In genomic region chr19:54448037-54448773, GRCh38 we compare ENCODE assay signal across 8 cellular contexts. TPM values are rescaled to one million over a fixed set of nuclear protein-coding genes. Genes with fewer than 3 reads are reported as not detected.
DNase-seq lines count a peak whose midpoint lies in the region; ATAC-seq, FAIRE-seq and TF ChIP-seq lines count a peak whose summit lies in the region.

No MANE protein-coding gene starts in this region.

- peak overlapping the region; percentile 93 to 100 for H3K9ac ChIP-seq in K562 (ENCODE audit: insufficient read depth in 1 of 2, low read depth in 2 of 2, low read length in 2 of 2)

- H2AFZ ChIP-seq in K562 (ENCODE audit: low read depth, low read length): peak overlapping the region; percentile 98

- BruUV-seq in K562 (replicated peaks; lab: Mats Ljungman, UMichigan): TSS peak; percentile 66

- peaks cover 42% of the 10 kb centered on the region for H3K36me3 ChIP-seq in SJSA1
- peaks cover 55% of the 10 kb centered on the region for H3K36me3 ChIP-seq in K562 (ENCODE audit: control insufficient read depth, insufficient read depth, low read length)
- peaks cover 14 to 56% (median 24%) of the 10 kb centered on the region in 4 donors for H3K36me3 ChIP-seq in sigmoid colon

- WGBS in K562 (ENCODE audit: insufficient coverage, low coverage, missing lambda C conversion rate): 1% methylated on average over 34 of the region's 34 CpGs
- WGBS in sigmoid colon, 2 donors: 1% methylated on average over 34 of the region's 34 CpGs

- POLR2A ChIA-PET in K562 (lab: Yijun Ruan, JAX): interaction anchor here (0.6 to 3.3 kb wide), 14 partner anchors 8 to 512 kb away, joined by 3 to 16 read pairs (median 6); partner anchors contain the start of gene LENG9

- TF ChIP-seq RAD21 in K562 (CRISPR knock-in tag; conservative IDR thresholded peaks at IDR 0.05 in 1 of 2, IDR thresholded peaks at IDR 0.05 in 1 of 2): no peak

- CTCF ChIA-PET in K562 (lab: Yijun Ruan, JAX; ENCODE audit: low intra/inter-chr PET ratio): no interaction called here

- peaks cover 10% of the 10 kb centered on the region for H3K9me1 ChIP-seq in K562 (ENCODE audit: control insufficient read depth, insufficient read depth, low read length)

- H3K27ac ChIP-seq in SJSA1: peak overlapping the region; percentile 83
- peak overlapping the region; percentile 97 for H3K27ac ChIP-seq in K562 (ENCODE audit: extremely low read depth, low read depth, low read length)
- H3K27ac ChIP-seq in sigmoid colon: peak overlapping the region; percentile 91 to 98 (median 95)

- ATAC-seq in HG03103 (IDR thresholded peaks at IDR 0.05; ENCODE audit: low read depth, unreplicated experiment) (peak; percentile 16), K562 (peak; percentile 60), GM21515 (IDR thresholded peaks at IDR 0.05; ENCODE audit: unreplicated experiment) (no peak)

- peak overlapping the region; percentile 88 for H3K4me2 ChIP-seq in K562 (ENCODE audit: insufficient read depth, low read length)

- H4K20me1 ChIP-seq in K562 (replicated peaks; ENCODE audit: control insufficient read depth, insufficient read depth, low read length): peaks cover 23% of the 10 kb centered on the region

- in situ Hi-C loops in K562 (cut with MboI): no loop called here

- peak overlapping the region; percentile 74 for H3K4me3 ChIP-seq in SJSA1
- peak overlapping the region; percentile 72 for H3K4me3 ChIP-seq in K562
- H3K4me3 ChIP-seq in iPS-11a (ENCODE audit: low read depth, low read length): peak overlapping the region; percentile 94
- peak overlapping the region; percentile 52 to 95 (median 85) for H3K4me3 ChIP-seq in sigmoid colon

- intact Hi-C loops in K562 (cut with micrococcal nuclease): no loop called here
- intact Hi-C loops in sigmoid colon (cut with DNase I): loop anchor here (5.0 kb wide), 1 partner anchor 581 kb away; the partner anchor contains the start of gene MYADM

- DNase-seq in Daoy (ENCODE audit: low read depth) (peak; percentile 65), SJSA1 (ENCODE audit: low read depth in 1 of 2, low spot score in 2 of 2) (peak; percentile 67 to 78), K562 (ENCODE audit: extremely low read depth in 1 of 4, low spot score in 3 of 4) (peak; percentile 59 to 70 (median 68)), sigmoid colon (peak; percentile 84), NCI-H2107 (lab: John Stamatoyannopoulos, UW) (no peak)

- peaks cover 70% of the 10 kb centered on the region for H3K79me2 ChIP-seq in K562 (ENCODE audit: control insufficient read depth, insufficient read depth, low read length)

- no peaks in the 10 kb centered on the region for H3K9me3 ChIP-seq in SJSA1 (replicated peaks)
- no peaks in the 10 kb centered on the region for H3K9me3 ChIP-seq in K562 (replicated peaks; ENCODE audit: control insufficient read depth, insufficient read depth, low read depth, low read length)
- H3K9me3 ChIP-seq in sigmoid colon: no peaks in the 10 kb centered on the region

- H3K4me1 ChIP-seq in SJSA1 (replicated peaks) (peaks cover 22% of the 10 kb centered on the region), K562 (replicated peaks in 1 of 2; ENCODE audit: control insufficient read depth in 2 of 2, insufficient read depth in 2 of 2, low read length in 2 of 2) (peaks cover 19 to 34% of the 10 kb centered on the region in 2 experiments; a peak in 4 of 5 replicates), sigmoid colon (peaks cover 0 to 51% (median 41%) of the 10 kb centered on the region in 4 donors)

- TF ChIP-seq POLR2A in K562 (conservative IDR thresholded peaks at IDR 0.05) (no peak), sigmoid colon (IDR thresholded peaks at IDR 0.05) (no peak)

- no peak for TF ChIP-seq EP300 in K562 (IDR thresholded peaks at IDR 0.05; ENCODE audit: low read length)
- no peak for TF ChIP-seq EP300 in sigmoid colon (IDR thresholded peaks at IDR 0.05)

- H3K27me3 ChIP-seq in SJSA1 (replicated peaks) (no peaks in the 10 kb centered on the region), K562 (ENCODE audit: control insufficient read depth in 2 of 2, insufficient read depth in 2 of 2, low read length in 2 of 2) (no peaks in the 10 kb centered on the region), sigmoid colon (no peaks in the 10 kb centered on the region)

- TF ChIP-seq CTCF in K562 (IDR thresholded peaks at IDR 0.05 in 2 of 3, conservative IDR thresholded peaks at IDR 0.05 in 1 of 3; ENCODE audit: insufficient read depth in 2 of 3, low read depth in 1 of 3, low read length in 3 of 3) (no peak), sigmoid colon (IDR thresholded peaks at IDR 0.05) (no peak)

- FAIRE-seq in K562 (lab: Jason Lieb, UNC): peak; percentile 80

RNA-seq across cellular contexts. Expression of gene LENG8, which starts 0.8 kb away (rescaled TPM):
- 5.1 and 9.0 TPM in 2 replicates for total RNA-seq in Daoy (2014; rRNA removed; shearing (Covaris generic))
- 9.5 and 14.4 TPM in 2 replicates for total RNA-seq in SJSA1 (2014; rRNA removed; shearing (Covaris generic))
- total RNA-seq in K562 (2011; cell fraction: chromatin; rRNA removed; ENCODE audit: low replicate concordance): 299 and 811 TPM in 2 replicates
- total RNA-seq in K562 (2011; cell fraction: nucleolus; rRNA removed): 301 and 324 TPM in 2 replicates
- 310 and 346 TPM in 2 replicates for total RNA-seq in K562 (2011; cell fraction: nucleoplasm; rRNA removed)
- total RNA-seq in K562 (2014; rRNA removed): 32.2 and 36.0 TPM in 2 replicates
- total RNA-seq in K562 (2014; rRNA removed; fragmentation: Illumina TruSeq; extraction: Trizol): 6.0 and 8.4 TPM in 2 replicates
- 16.3 and 17.2 TPM in 2 replicates for total RNA-seq in K562 (2015; rRNA removed; fragmentation: Illumina TruSeq; extraction: Trizol)
- total RNA-seq in K562 (2021): 116 and 146 TPM in 2 replicates
- 28.1 and 70.4 TPM in 2 replicates for polyA plus RNA-seq in K562 (2011; rRNA removed)
- polyA plus RNA-seq in K562 (2011; cell fraction: cytosol; rRNA removed): 32.2 and 33.2 TPM in 2 replicates
- 546 and 794 TPM in 2 replicates for polyA plus RNA-seq in K562 (2011; cell fraction: nucleus; rRNA removed)
- polyA plus RNA-seq in K562 (2012): 103 and 172 TPM in 2 replicates
- 44.5 and 79.0 TPM in 2 replicates for polyA plus RNA-seq in K562 (2014; fragmentation: Illumina TruSeq; extraction: Trizol)
- polyA plus RNA-seq in K562 (2014; fragmentation: Nextera tagmentation; extraction: Ambion mirVana): 1 to 10 TPM in 1 of 2 experiments, under 1 TPM in 1; 0.74 to 2.3 TPM
- polyA plus RNA-seq in K562 (2014; rRNA removed): 125 and 144 TPM in 2 replicates
- polyA minus RNA-seq in K562 (2011; rRNA and poly(A)+ RNA removed): 16.0 and 20.5 TPM in 2 replicates
- polyA minus RNA-seq in K562 (2011; cell fraction: cytosol; rRNA and poly(A)+ RNA removed): 21.1 and 33.8 TPM in 2 replicates
- 88.3 and 112 TPM in 2 replicates for polyA minus RNA-seq in K562 (2011; cell fraction: nucleus; rRNA and poly(A)+ RNA removed)
- total RNA-seq in sigmoid colon: 100 to 1,000 TPM in 2 of 4 donors, 10 to 100 TPM in 2; 59.1 to 286 (median 107) TPM
- polyA plus RNA-seq in sigmoid colon: 100 to 1,000 TPM in 1 of 3 donors, 10 to 100 TPM in 2; 13.6 to 148 (median 18.0) TPM

RNA-seq across cellular contexts. Expression of gene LENG9, which starts 15.4 kb away (rescaled TPM):
- 2.1 and 3.9 TPM in 2 replicates for total RNA-seq in Daoy (2014; rRNA removed; shearing (Covaris generic))
- 4.0 and 5.4 TPM in 2 replicates for total RNA-seq in SJSA1 (2014; rRNA removed; shearing (Covaris generic))
- total RNA-seq in K562 (2011; cell fraction: chromatin; rRNA removed; ENCODE audit: low replicate concordance): 0.53 TPM in 1 of 2 replicates, not detected in the other
- 1.2 TPM in 2 replicates for total RNA-seq in K562 (2011; cell fraction: nucleolus; rRNA removed)
- total RNA-seq in K562 (2011; cell fraction: nucleoplasm; rRNA removed): 0.44 and 0.61 TPM in 2 replicates
- total RNA-seq in K562 (2014; rRNA removed): 0.64 and 1.6 TPM in 2 replicates
- 0.10 TPM in 1 of 2 replicates, not detected in the other for total RNA-seq in K562 (2014; rRNA removed; fragmentation: Illumina TruSeq; extraction: Trizol)
- total RNA-seq in K562 (2015; rRNA removed; fragmentation: Illumina TruSeq; extraction: Trizol): 0.38 and 0.43 TPM in 2 replicates
- 0.58 and 0.74 TPM in 2 replicates for total RNA-seq in K562 (2021)
- 0.11 and 0.12 TPM in 2 replicates for polyA plus RNA-seq in K562 (2011; rRNA removed)
- 0.32 and 0.64 TPM in 2 replicates for polyA plus RNA-seq in K562 (2011; cell fraction: cytosol; rRNA removed)
- 0.24 and 0.43 TPM in 2 replicates for polyA plus RNA-seq in K562 (2011; cell fraction: nucleus; rRNA removed)
- 0.35 and 0.48 TPM in 2 replicates for polyA plus RNA-seq in K562 (2012)
- 0.06 and 0.28 TPM in 2 replicates for polyA plus RNA-seq in K562 (2014; fragmentation: Illumina TruSeq; extraction: Trizol)
- polyA plus RNA-seq in K562 (2014; fragmentation: Nextera tagmentation; extraction: Ambion mirVana): under 1 TPM; 0.23 to 0.34 TPM
- polyA plus RNA-seq in K562 (2014; rRNA removed): 0.15 and 0.32 TPM in 2 replicates
- polyA minus RNA-seq in K562 (2011; rRNA and poly(A)+ RNA removed): 0.28 TPM in 1 of 2 replicates, not detected in the other
- 0.91 and 0.95 TPM in 2 replicates for polyA minus RNA-seq in K562 (2011; cell fraction: cytosol; rRNA and poly(A)+ RNA removed)
- 0.89 and 1.8 TPM in 2 replicates for polyA minus RNA-seq in K562 (2011; cell fraction: nucleus; rRNA and poly(A)+ RNA removed)
- 1 to 10 TPM; 2.5 to 7.8 (median 3.6) TPM for total RNA-seq in sigmoid colon
- 10 to 100 TPM in 2 of 3 donors, 1 to 10 TPM in 1; 8.1 to 14.8 (median 13.2) TPM for polyA plus RNA-seq in sigmoid colon

RNA-seq across cellular contexts. Expression of gene CDC42EP5, which starts 24.9 kb away (rescaled TPM):
- 9.5 and 15.4 TPM in 2 replicates for total RNA-seq in Daoy (2014; rRNA removed; shearing (Covaris generic))
- total RNA-seq in SJSA1 (2014; rRNA removed; shearing (Covaris generic)): 1.2 and 8.8 TPM in 2 replicates
- total RNA-seq in K562 (2011; cell fraction: chromatin; rRNA removed; ENCODE audit: low replicate concordance): not detected in 2 replicates
- not detected in 2 replicates for total RNA-seq in K562 (2011; cell fraction: nucleolus; rRNA removed)
- total RNA-seq in K562 (2011; cell fraction: nucleoplasm; rRNA removed): not detected in 2 replicates
- total RNA-seq in K562 (2014; rRNA removed) (not detected in 2 replicates), K562 (2014; rRNA removed; fragmentation: Illumina TruSeq; extraction: Trizol) (not detected in 2 replicates), K562 (2015; rRNA removed; fragmentation: Illumina TruSeq; extraction: Trizol) (not detected in 2 replicates), K562 (2021) (0.29 and 0.38 TPM in 2 replicates), sigmoid colon (10 to 100 TPM; 12.1 to 16.6 (median 13.1) TPM)
- polyA plus RNA-seq in K562 (2011; rRNA removed) (0.09 and 0.15 TPM in 2 replicates), K562 (2014; fragmentation: Illumina TruSeq; extraction: Trizol) (not detected in 2 replicates), K562 (2014; fragmentation: Nextera tagmentation; extraction: Ambion mirVana) (not detected), K562 (2014; rRNA removed) (0.96 TPM in 1 of 2 replicates, not detected in the other), sigmoid colon (100 to 1,000 TPM; 171 to 529 (median 348) TPM)
- polyA plus RNA-seq in K562 (2011; cell fraction: cytosol; rRNA removed): 0.67 TPM in 1 of 2 replicates, not detected in the other
- polyA plus RNA-seq in K562 (2011; cell fraction: nucleus; rRNA removed): 0.14 and 0.54 TPM in 2 replicates
- 0.32 and 0.38 TPM in 2 replicates for polyA plus RNA-seq in K562 (2012)
- not detected in 2 replicates for polyA minus RNA-seq in K562 (2011; rRNA and poly(A)+ RNA removed)
- polyA minus RNA-seq in K562 (2011; cell fraction: cytosol; rRNA and poly(A)+ RNA removed): not detected in 2 replicates
- polyA minus RNA-seq in K562 (2011; cell fraction: nucleus; rRNA and poly(A)+ RNA removed): not detected in 2 replicates

RNA-seq across cellular contexts. Expression of gene TTYH1, which starts 32.9 kb away (rescaled TPM):
- 1.3 TPM in 1 of 2 replicates, not detected in the other for total RNA-seq in Daoy (2014; rRNA removed; shearing (Covaris generic))
- total RNA-seq in SJSA1 (2014; rRNA removed; shearing (Covaris generic)): not detected in 2 replicates
- not detected in 2 replicates for total RNA-seq in K562 (2011; cell fraction: chromatin; rRNA removed; ENCODE audit: low replicate concordance)
- total RNA-seq in K562 (2011; cell fraction: nucleolus; rRNA removed): not detected in 2 replicates
- not detected in 2 replicates for total RNA-seq in K562 (2011; cell fraction: nucleoplasm; rRNA removed)
- total RNA-seq in K562 (2014; rRNA removed): not detected in 2 replicates
- total RNA-seq in K562 (2014; rRNA removed; fragmentation: Illumina TruSeq; extraction: Trizol): not detected in 2 replicates
- total RNA-seq in K562 (2015; rRNA removed; fragmentation: Illumina TruSeq; extraction: Trizol): not detected in 2 replicates
- total RNA-seq in K562 (2021): not detected in 2 replicates
- polyA plus RNA-seq in K562 (2011; rRNA removed): not detected in 2 replicates
- not detected in 2 replicates for polyA plus RNA-seq in K562 (2011; cell fraction: cytosol; rRNA removed)
- polyA plus RNA-seq in K562 (2011; cell fraction: nucleus; rRNA removed): not detected in 2 replicates
- polyA plus RNA-seq in K562 (2012): 0.17 and 0.36 TPM in 2 replicates
- not detected in 2 replicates for polyA plus RNA-seq in K562 (2014; fragmentation: Illumina TruSeq; extraction: Trizol)
- polyA plus RNA-seq in K562 (2014; fragmentation: Nextera tagmentation; extraction: Ambion mirVana): under 1 TPM in 1 of 2 experiments, not detected in 1; 0.08 TPM
- polyA plus RNA-seq in K562 (2014; rRNA removed): not detected in 2 replicates
- polyA minus RNA-seq in K562 (2011; rRNA and poly(A)+ RNA removed): not detected in 2 replicates
- polyA minus RNA-seq in K562 (2011; cell fraction: cytosol; rRNA and poly(A)+ RNA removed): not detected in 2 replicates
- polyA minus RNA-seq in K562 (2011; cell fraction: nucleus; rRNA and poly(A)+ RNA removed): not detected in 2 replicates
- total RNA-seq in sigmoid colon: 1 to 10 TPM; 2.5 to 5.4 (median 3.7) TPM
- 1 to 10 TPM in 2 of 3 donors, under 1 TPM in 1; 0.23 to 2.2 (median 1.8) TPM for polyA plus RNA-seq in sigmoid colon

RNA-seq across cellular contexts. Expression of gene LAIR2, which starts 54.4 kb away (rescaled TPM):
- total RNA-seq in Daoy (2014; rRNA removed; shearing (Covaris generic)): not detected in 2 replicates
- total RNA-seq in SJSA1 (2014; rRNA removed; shearing (Covaris generic)): not detected in 2 replicates
- not detected in 2 replicates for total RNA-seq in K562 (2011; cell fraction: chromatin; rRNA removed; ENCODE audit: low replicate concordance)
- total RNA-seq in K562 (2011; cell fraction: nucleolus; rRNA removed): not detected in 2 replicates
- total RNA-seq in K562 (2011; cell fraction: nucleoplasm; rRNA removed): not detected in 2 replicates
- total RNA-seq in K562 (2014; rRNA removed): not detected in 2 replicates
- not detected in 2 replicates for total RNA-seq in K562 (2014; rRNA removed; fragmentation: Illumina TruSeq; extraction: Trizol)
- not detected in 2 replicates for total RNA-seq in K562 (2015; rRNA removed; fragmentation: Illumina TruSeq; extraction: Trizol)
- total RNA-seq in K562 (2021): 0.34 TPM in 1 of 2 replicates, not detected in the other
- not detected in 2 replicates for polyA plus RNA-seq in K562 (2011; rRNA removed)
- not detected in 2 replicates for polyA plus RNA-seq in K562 (2011; cell fraction: cytosol; rRNA removed)
- polyA plus RNA-seq in K562 (2011; cell fraction: nucleus; rRNA removed): not detected in 2 replicates
- polyA plus RNA-seq in K562 (2012): 0.29 TPM in 1 of 2 replicates, not detected in the other
- polyA plus RNA-seq in K562 (2014; fragmentation: Illumina TruSeq; extraction: Trizol): not detected in 2 replicates
- not detected for polyA plus RNA-seq in K562 (2014; fragmentation: Nextera tagmentation; extraction: Ambion mirVana)
- polyA plus RNA-seq in K562 (2014; rRNA removed): not detected in 2 replicates
- polyA minus RNA-seq in K562 (2011; rRNA and poly(A)+ RNA removed): not detected in 2 replicates
- polyA minus RNA-seq in K562 (2011; cell fraction: cytosol; rRNA and poly(A)+ RNA removed): not detected in 2 replicates
- polyA minus RNA-seq in K562 (2011; cell fraction: nucleus; rRNA and poly(A)+ RNA removed): not detected in 2 replicates
- total RNA-seq in sigmoid colon: not detected
- 1 to 10 TPM in 1 of 3 donors, not detected in 2; 1.9 TPM for polyA plus RNA-seq in sigmoid colon
